In genomic region chr1:156706647-156707008, GRCh38 we compare ENCODE assay signal across 8 cellular contexts. TPM values are rescaled to one million over a fixed set of nuclear protein-coding genes. Genes with fewer than 3 reads are reported as not detected.
A peak's percentile ranks its signal among the peaks of the same experiment; 100 is the strongest.
DNase-seq lines count a peak whose midpoint lies in the region; ATAC-seq, FAIRE-seq and TF ChIP-seq lines count a peak whose summit lies in the region.

No MANE protein-coding gene starts in this region.

- no peak for TF ChIP-seq RAD21 in A549 (conservative IDR thresholded peaks at IDR 0.05 in 1 of 2, IDR thresholded peaks at IDR 0.05 in 1 of 2)

- no peak for TF ChIP-seq CTCF in A549 (IDR thresholded peaks at IDR 0.05)
- no peak for TF ChIP-seq CTCF in HFF-Myc (IDR thresholded peaks at IDR 0.05; ENCODE audit: low read depth, low read length, missing control alignments)
- no peak for TF ChIP-seq CTCF in body of pancreas (IDR thresholded peaks at IDR 0.05)

- DNase-seq in A549 (ENCODE audit: low read depth in 1 of 2, low spot score in 1 of 2): no peak
- DNase-seq in HFF-Myc (ENCODE audit: extremely low read depth, low read depth): peak; percentile 72
- DNase-seq in body of pancreas: peak; percentile 32 to 62 (median 48)
- DNase-seq in islet precursor cell: peak; percentile 93
- DNase-seq in substantia nigra (lab: John Stamatoyannopoulos, UW): peak in 11 of 49 donors; percentile 5 to 80 (median 27)
- DNase-seq in ACHN: no peak

- TF ChIP-seq POLR2A in A549 (IDR thresholded peaks at IDR 0.05; ENCODE audit: low read length) (no peak), body of pancreas (IDR thresholded peaks at IDR 0.05) (no peak)

- in situ Hi-C loops in ACHN (cut with HindIII; ENCODE audit: low pct_ligation_motif_present, low pct_unique_long_range_greater_than_20kb, low sequenced_read_pairs): no loop called here

- H3K27ac ChIP-seq in A549 (peak overlapping the region in 1 of 2 experiments; percentile 86; a peak in 1 of 6 replicates), body of pancreas (peak overlapping the region in 1 of 4 donors; percentile 26), substantia nigra (ENCODE audit: low read depth, low read length, poor library complexity, severe bottlenecking) (peak overlapping the region; percentile 2)

- peak in 1 of 2 experiments; percentile 4; a peak in 1 of 6 replicates for ATAC-seq in A549
- ATAC-seq in body of pancreas: peak; percentile 15
- no peak for ATAC-seq in HG02973 (IDR thresholded peaks at IDR 0.05; ENCODE audit: unreplicated experiment)
- ATAC-seq in GM21786 (IDR thresholded peaks at IDR 0.05; ENCODE audit: unreplicated experiment): no peak

- intact Hi-C loops in body of pancreas (cut with DNase I): no loop called here

- no peak overlapping the region for H3K4me3 ChIP-seq in A549
- peak overlapping the region; percentile 68 for H3K4me3 ChIP-seq in HFF-Myc (replicated peaks; ENCODE audit: low read depth, low read length)
- H3K4me3 ChIP-seq in body of pancreas: no peak overlapping the region

- no peak for TF ChIP-seq EP300 in A549 (IDR thresholded peaks at IDR 0.05)

- 74% methylated on average over 23 of the region's 24 CpGs for WGBS in A549 (ENCODE audit: missing lambda C conversion rate)
- 5 to 15% methylated on average over 18 to 24 of the region's 24 CpGs for WGBS in body of pancreas, 2 donors

- H3K27me3 ChIP-seq in body of pancreas: peaks cover 0 to 6% of the 10 kb centered on the region in 2 donors

- FAIRE-seq in A549 (lab: Jason Lieb, UNC): no peak

- POLR2A ChIA-PET in A549 (lab: Yijun Ruan, JAX): interaction anchor here (0.7 to 1.6 kb wide), 3 partner anchors 17 to 45 kb away, joined by 3 to 5 read pairs (median 5); partner anchors contain the start of genes ISG20L2 and METTL25B

- H3K4me1 ChIP-seq in A549 (peaks cover 67% of the 10 kb centered on the region), body of pancreas (peaks cover 41% of the 10 kb centered on the region)

- CTCF ChIA-PET in A549 (lab: Yijun Ruan, JAX): interaction anchor here (0.6 to 52.1 kb wide), 17 partner anchors 10 to 221 kb away, joined by 3 to 2258 read pairs (median 4); partner anchors contain the start of genes CRABP2, INSRR, ISG20L2 and METTL25B

- H3K4me2 ChIP-seq in A549: peak overlapping the region; percentile 99; the same call in 2 of the 3 replicates

- no peaks in the 10 kb centered on the region for H3K9me3 ChIP-seq in A549
- no peaks in the 10 kb centered on the region for H3K9me3 ChIP-seq in body of pancreas

- no peaks in the 10 kb centered on the region for H3K36me3 ChIP-seq in body of pancreas (replicated peaks in 1 of 2; ENCODE audit: insufficient read depth in 1 of 2, low read depth in 2 of 2)

TF ChIP-seq in A549, 52 proteins besides CTCF, POLR2A, EP300 and RAD21 (continues in another document):
- TF ChIP-seq BCL3 (IDR thresholded peaks at IDR 0.05): no peak
- TF ChIP-seq, protein P1, sequence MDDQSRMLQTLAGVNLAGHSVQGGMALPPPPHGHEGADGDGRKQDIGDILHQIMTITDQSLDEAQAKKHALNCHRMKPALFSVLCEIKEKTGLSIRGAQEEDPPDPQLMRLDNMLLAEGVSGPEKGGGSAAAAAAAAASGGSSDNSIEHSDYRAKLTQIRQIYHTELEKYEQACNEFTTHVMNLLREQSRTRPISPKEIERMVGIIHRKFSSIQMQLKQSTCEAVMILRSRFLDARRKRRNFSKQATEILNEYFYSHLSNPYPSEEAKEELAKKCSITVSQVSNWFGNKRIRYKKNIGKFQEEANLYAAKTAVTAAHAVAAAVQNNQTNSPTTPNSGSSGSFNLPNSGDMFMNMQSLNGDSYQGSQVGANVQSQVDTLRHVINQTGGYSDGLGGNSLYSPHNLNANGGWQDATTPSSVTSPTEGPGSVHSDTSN (IDR thresholded peaks at IDR 0.05): no peak
- no peak for TF ChIP-seq HOXB13 (CRISPR knock-in tag; IDR thresholded peaks at IDR 0.05; ENCODE audit: low read depth)
- TF ChIP-seq FOSL2 (IDR thresholded peaks at IDR 0.05): no peak
- no peak for TF ChIP-seq FOSL2 (CRISPR knock-in tag; IDR thresholded peaks at IDR 0.05)
- TF ChIP-seq ESRRA (IDR thresholded peaks at IDR 0.05; ENCODE audit: borderline replicate concordance, low read length): no peak
- TF ChIP-seq RNF2 (IDR thresholded peaks at IDR 0.05; ENCODE audit: borderline replicate concordance, low read depth): no peak
- TF ChIP-seq, protein P2, sequence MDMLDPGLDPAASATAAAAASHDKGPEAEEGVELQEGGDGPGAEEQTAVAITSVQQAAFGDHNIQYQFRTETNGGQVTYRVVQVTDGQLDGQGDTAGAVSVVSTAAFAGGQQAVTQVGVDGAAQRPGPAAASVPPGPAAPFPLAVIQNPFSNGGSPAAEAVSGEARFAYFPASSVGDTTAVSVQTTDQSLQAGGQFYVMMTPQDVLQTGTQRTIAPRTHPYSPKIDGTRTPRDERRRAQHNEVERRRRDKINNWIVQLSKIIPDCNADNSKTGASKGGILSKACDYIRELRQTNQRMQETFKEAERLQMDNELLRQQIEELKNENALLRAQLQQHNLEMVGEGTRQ (IDR thresholded peaks at IDR 0.05): no peak
- TF ChIP-seq PHF8 (IDR thresholded peaks at IDR 0.05; ENCODE audit: borderline replicate concordance, low read depth): no peak
- TF ChIP-seq, protein P3, sequence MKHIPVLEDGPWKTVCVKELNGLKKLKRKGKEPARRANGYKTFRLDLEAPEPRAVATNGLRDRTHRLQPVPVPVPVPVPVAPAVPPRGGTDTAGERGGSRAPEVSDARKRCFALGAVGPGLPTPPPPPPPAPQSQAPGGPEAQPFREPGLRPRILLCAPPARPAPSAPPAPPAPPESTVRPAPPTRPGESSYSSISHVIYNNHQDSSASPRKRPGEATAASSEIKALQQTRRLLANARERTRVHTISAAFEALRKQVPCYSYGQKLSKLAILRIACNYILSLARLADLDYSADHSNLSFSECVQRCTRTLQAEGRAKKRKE (CRISPR knock-in tag; IDR thresholded peaks at IDR 0.05; ENCODE audit: low read depth): no peak
- no peak for TF ChIP-seq EHF (CRISPR knock-in tag; IDR thresholded peaks at IDR 0.05)
- TF ChIP-seq NPAS2 (CRISPR knock-in tag; IDR thresholded peaks at IDR 0.05; ENCODE audit: borderline replicate concordance): no peak

RNA-seq across cellular contexts. Expression of gene CRABP2, which starts 1.2 kb away (rescaled TPM):
- polyA plus RNA-seq in A549 (2011; rRNA removed): 1.4 and 1.7 TPM in 2 replicates
- polyA plus RNA-seq in A549 (2012; cell fraction: cytosol; rRNA removed): 2.9 and 3.8 TPM in 2 replicates
- 6.1 and 8.7 TPM in 2 replicates for polyA plus RNA-seq in A549 (2012; cell fraction: nucleus; rRNA removed)
- polyA plus RNA-seq in A549 (2017; fragmentation: RNase III; extraction: RNeasy Plus Mini Kit Qiagen cat#74134 plus additional on column Dnase treatment): 15.6 to 19.1 TPM (median 17.9 TPM) in 3 replicates
- polyA minus RNA-seq in A549 (2011; rRNA and poly(A)+ RNA removed): 1.0 TPM in 1 of 2 replicates, not detected in the other
- 1 to 10 TPM in 1 of 2 donors, under 1 TPM in 1; 0.99 to 3.6 TPM for total RNA-seq in body of pancreas

RNA-seq across cellular contexts. Expression of gene METTL25B, which starts 21.6 kb away (rescaled TPM):
- 18.5 and 22.1 TPM in 2 replicates for polyA plus RNA-seq in A549 (2011; rRNA removed)
- polyA plus RNA-seq in A549 (2012; cell fraction: cytosol; rRNA removed): 19.4 and 21.3 TPM in 2 replicates
- polyA plus RNA-seq in A549 (2012; cell fraction: nucleus; rRNA removed): 34.1 and 34.8 TPM in 2 replicates
- 15.7 to 21.7 TPM (median 16.7 TPM) in 3 replicates for polyA plus RNA-seq in A549 (2017; fragmentation: RNase III; extraction: RNeasy Plus Mini Kit Qiagen cat#74134 plus additional on column Dnase treatment)
- polyA minus RNA-seq in A549 (2011; rRNA and poly(A)+ RNA removed): 19.6 and 21.6 TPM in 2 replicates
- total RNA-seq in body of pancreas: 10 to 100 TPM; 14.5 to 68.2 TPM

RNA-seq across cellular contexts. Expression of gene ISG20L2, which starts 21.9 kb away (rescaled TPM):
- polyA plus RNA-seq in A549 (2011; rRNA removed) (42.5 and 55.7 TPM in 2 replicates), A549 (2017; fragmentation: RNase III; extraction: RNeasy Plus Mini Kit Qiagen cat#74134 plus additional on column Dnase treatment) (27.6 to 31.4 TPM (median 29.6 TPM) in 3 replicates)
- 29.2 and 35.7 TPM in 2 replicates for polyA plus RNA-seq in A549 (2012; cell fraction: cytosol; rRNA removed)
- polyA plus RNA-seq in A549 (2012; cell fraction: nucleus; rRNA removed): 12.5 and 17.9 TPM in 2 replicates
- 44.0 and 56.0 TPM in 2 replicates for polyA minus RNA-seq in A549 (2011; rRNA and poly(A)+ RNA removed)
- total RNA-seq in body of pancreas: 10 to 100 TPM; 11.9 to 14.3 TPM

RNA-seq across cellular contexts. Expression of gene NES, which starts 29.4 kb away (rescaled TPM):
- polyA plus RNA-seq in A549 (2011; rRNA removed) (0.57 and 0.65 TPM in 2 replicates), A549 (2017; fragmentation: RNase III; extraction: RNeasy Plus Mini Kit Qiagen cat#74134 plus additional on column Dnase treatment) (2.1 to 2.8 TPM (median 2.1 TPM) in 3 replicates)
- polyA plus RNA-seq in A549 (2012; cell fraction: cytosol; rRNA removed): 0.34 and 0.39 TPM in 2 replicates
- 2.5 and 2.7 TPM in 2 replicates for polyA plus RNA-seq in A549 (2012; cell fraction: nucleus; rRNA removed)
- polyA minus RNA-seq in A549 (2011; rRNA and poly(A)+ RNA removed): 0.45 and 0.54 TPM in 2 replicates
- 10 to 100 TPM in 1 of 2 donors, 1 to 10 TPM in 1; 4.2 to 12.2 TPM for total RNA-seq in body of pancreas

RNA-seq across cellular contexts. Expression of gene MRPL24, which starts 34.3 kb away (rescaled TPM):
- 170 and 246 TPM in 2 replicates for polyA plus RNA-seq in A549 (2011; rRNA removed)
- 174 and 183 TPM in 2 replicates for polyA plus RNA-seq in A549 (2012; cell fraction: cytosol; rRNA removed)
- 74.5 and 122 TPM in 2 replicates for polyA plus RNA-seq in A549 (2012; cell fraction: nucleus; rRNA removed)
- 195 to 207 TPM (median 198 TPM) in 3 replicates for polyA plus RNA-seq in A549 (2017; fragmentation: RNase III; extraction: RNeasy Plus Mini Kit Qiagen cat#74134 plus additional on column Dnase treatment)
- polyA minus RNA-seq in A549 (2011; rRNA and poly(A)+ RNA removed): 53.9 and 86.1 TPM in 2 replicates
- total RNA-seq in body of pancreas: 10 to 100 TPM; 25.2 to 62.0 TPM

Comparison
In these comparisons a context has a peak if more than half of its experiments do, and no peak if none do; other contexts are left out.
1. DNase-seq: peak in HFF-Myc (single experiment), body of pancreas (4 of 4) and islet precursor cell (single experiment); none in A549 (0 of 2) and ACHN (single experiment).